In the genomic region with DNA sequence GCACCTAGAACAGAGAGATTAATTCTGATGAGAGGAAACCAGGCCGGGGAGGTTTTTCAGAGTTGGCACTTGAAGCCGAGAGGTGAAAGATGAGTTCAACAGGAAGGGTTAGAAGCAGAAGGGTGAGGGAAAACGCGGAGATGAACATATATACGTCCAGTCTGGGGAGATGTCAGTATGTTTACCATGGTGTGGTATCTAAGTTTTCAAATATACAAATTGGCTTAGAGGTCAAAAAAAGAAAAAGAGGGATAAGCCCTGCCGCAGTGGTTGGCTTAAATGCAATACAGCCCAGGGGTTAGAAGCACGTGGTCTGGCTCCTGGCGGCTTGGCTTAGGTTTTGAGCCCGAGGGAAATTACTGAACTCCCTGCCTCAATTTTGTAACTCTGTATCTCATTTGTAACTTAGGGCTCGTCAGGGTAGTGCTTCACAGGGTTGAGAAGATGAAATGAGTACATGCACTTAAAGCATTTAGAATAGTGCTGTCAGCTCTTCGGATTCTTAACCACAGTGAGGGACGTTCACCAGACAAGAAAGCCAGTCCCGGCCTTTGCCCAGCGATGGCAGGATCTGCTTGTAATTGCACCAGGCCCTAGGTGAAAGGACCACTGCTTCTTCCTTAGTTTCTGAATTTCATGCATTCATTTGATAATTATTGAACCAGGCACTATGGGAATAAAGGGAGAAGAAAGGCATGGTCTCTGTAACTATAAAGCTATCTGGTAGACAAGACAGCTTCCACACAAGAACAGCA, we compare ENCODE assay signal across 8 cellular contexts. TPM values are rescaled to one million over a fixed set of nuclear protein-coding genes. Genes with fewer than 3 reads are reported as not detected.
DNase-seq lines count a peak whose midpoint lies in the region; ATAC-seq lines count a peak whose summit lies in the region.

No MANE protein-coding gene starts in this region.

- peak overlapping the region; percentile 54 to 76 for H3K9ac ChIP-seq in duodenal mucosa (ENCODE audit: low read depth in 1 of 2, low read length in 2 of 2)

- peaks cover 11 to 34% (median 23%) of the 10 kb centered on the region in 7 donors for H3K4me1 Mint-ChIP-seq in naive thymus-derived CD4-positive, alpha-beta T cell

- peaks cover 0 to 53% (median 13%) of the 10 kb centered on the region in 5 donors for H3K27me3 Mint-ChIP-seq in naive thymus-derived CD4-positive, alpha-beta T cell

- peaks cover 28 to 30% of the 10 kb centered on the region in 2 donors for H3K4me1 ChIP-seq in duodenal mucosa (ENCODE audit: control insufficient read depth in 1 of 2, insufficient read depth in 2 of 2, low read length in 2 of 2)
- peaks cover 3 to 13% of the 10 kb centered on the region in 2 donors for H3K4me1 ChIP-seq in naive thymus-derived CD4-positive, alpha-beta T cell (ENCODE audit: control insufficient read depth in 2 of 2, insufficient read depth in 2 of 2, low read length in 2 of 2)

- CTCF ChIA-PET in naive thymus-derived CD4-positive, alpha-beta T cell (lab: Charles Lee), result interaction anchor here (0.6 kb wide), 1 partner anchor 1317 kb away, joined by 6 read pairs; no protein-coding TSS in a partner anchor

- POLR2A ChIA-PET in naive thymus-derived CD4-positive, alpha-beta T cell (lab: Charles Lee), result interaction anchor here (1.3 kb wide), 1 partner anchor 12 kb away, joined by 5 read pairs; no protein-coding TSS in a partner anchor

- peak overlapping the region; percentile 87 for H3K27ac ChIP-seq in duodenal mucosa (ENCODE audit: low read depth, low read length)
- peak overlapping the region; percentile 42 for H3K27ac ChIP-seq in naive thymus-derived CD4-positive, alpha-beta T cell (ENCODE audit: low read depth, low read length)

- peak overlapping the region in 1 of 2 donors; percentile 50 for H3K4me3 ChIP-seq in duodenal mucosa (ENCODE audit: low read depth in 1 of 2, low read length in 2 of 2)
- peak overlapping the region; percentile 40 for H3K4me3 ChIP-seq in naive thymus-derived CD4-positive, alpha-beta T cell (ENCODE audit: low read length)

- peaks cover 0 to 4% (median 0%) of the 10 kb centered on the region in 11 donors for H3K9me3 Mint-ChIP-seq in naive thymus-derived CD4-positive, alpha-beta T cell

- peak; percentile 32 for DNase-seq in COLO668 (lab: John Stamatoyannopoulos, UW; ENCODE audit: unreplicated experiment)
- DNase-seq in NCI-H69 (lab: John Stamatoyannopoulos, UW), result peak; percentile 47
- no peak for DNase-seq in naive thymus-derived CD4-positive, alpha-beta T cell
- no peak for DNase-seq in NCI-H524 (lab: John Stamatoyannopoulos, UW)
- DNase-seq in pons (ENCODE audit: low spot score), result no peak
- DNase-seq in KBM-7, result no peak
- no peak for DNase-seq in COR-L47 (lab: John Stamatoyannopoulos, UW)

- peak overlapping the region; percentile 69 to 91 (median 80) for H3K4me3 Mint-ChIP-seq in naive thymus-derived CD4-positive, alpha-beta T cell

- peaks cover 0 to 8% of the 10 kb centered on the region in 2 donors for H3K36me3 ChIP-seq in duodenal mucosa (ENCODE audit: control insufficient read depth in 1 of 2, insufficient read depth in 2 of 2, low read length in 2 of 2)
- H3K36me3 ChIP-seq in naive thymus-derived CD4-positive, alpha-beta T cell (ENCODE audit: control insufficient read depth in 2 of 3, insufficient read depth in 3 of 3, low read length in 3 of 3), result no peaks in the 10 kb centered on the region

- no peaks in the 10 kb centered on the region for H3K27me3 ChIP-seq in duodenal mucosa (ENCODE audit: control insufficient read depth in 1 of 2, insufficient read depth in 2 of 2, low read length in 2 of 2)
- peaks cover 0 to 7% of the 10 kb centered on the region in 2 donors for H3K27me3 ChIP-seq in naive thymus-derived CD4-positive, alpha-beta T cell (ENCODE audit: control insufficient read depth in 2 of 2, insufficient read depth in 2 of 2, low read length in 2 of 2)

- no peaks in the 10 kb centered on the region for H3K9me3 ChIP-seq in duodenal mucosa (ENCODE audit: control insufficient read depth in 1 of 2, low read length in 2 of 2)
- H3K9me3 ChIP-seq in naive thymus-derived CD4-positive, alpha-beta T cell (ENCODE audit: control insufficient read depth in 2 of 3, low read length in 3 of 3), result no peaks in the 10 kb centered on the region

- peak overlapping the region; percentile 14 to 82 (median 63) for H3K27ac Mint-ChIP-seq in naive thymus-derived CD4-positive, alpha-beta T cell

- in situ Hi-C loops in KBM-7 (cut with MboI; ENCODE audit: low pct_unique_long_range_greater_than_20kb, low sequenced_read_pairs), result no loop called here

- intact Hi-C loops in naive thymus-derived CD4-positive, alpha-beta T cell (cut with micrococcal nuclease), result loop anchor here in 1 of 2 donors (5.0 kb wide), 1 partner anchor 50 kb away; no protein-coding TSS in a partner anchor

- ATAC-seq in naive thymus-derived CD4-positive, alpha-beta T cell, result no peak

- H3K36me3 Mint-ChIP-seq in naive thymus-derived CD4-positive, alpha-beta T cell, result peaks cover 0 to 3% (median 0%) of the 10 kb centered on the region in 5 donors

RNA-seq across cellular contexts. Expression of gene HES1, which starts 6.4 kb away (rescaled TPM):
- 1 to 10 TPM in 3 of 5 experiments, not detected in 2; 3.9 to 4.2 (median 4.2) TPM for total RNA-seq in naive thymus-derived CD4-positive, alpha-beta T cell
- polyA plus RNA-seq in naive thymus-derived CD4-positive, alpha-beta T cell, result not detected

Comparison
In these comparisons a context has a peak if more than half of its experiments do, and no peak if none do; other contexts are left out.
1. DNase-seq: peak in COLO668 (single experiment) and NCI-H69 (single experiment); none in naive thymus-derived CD4-positive, alpha-beta T cell (0 of 9), NCI-H524 (0 of 2), pons (single experiment), KBM-7 (single experiment) and COR-L47 (single experiment).